1 cellular context compared by ENCODE assay signal in the genomic region with DNA sequence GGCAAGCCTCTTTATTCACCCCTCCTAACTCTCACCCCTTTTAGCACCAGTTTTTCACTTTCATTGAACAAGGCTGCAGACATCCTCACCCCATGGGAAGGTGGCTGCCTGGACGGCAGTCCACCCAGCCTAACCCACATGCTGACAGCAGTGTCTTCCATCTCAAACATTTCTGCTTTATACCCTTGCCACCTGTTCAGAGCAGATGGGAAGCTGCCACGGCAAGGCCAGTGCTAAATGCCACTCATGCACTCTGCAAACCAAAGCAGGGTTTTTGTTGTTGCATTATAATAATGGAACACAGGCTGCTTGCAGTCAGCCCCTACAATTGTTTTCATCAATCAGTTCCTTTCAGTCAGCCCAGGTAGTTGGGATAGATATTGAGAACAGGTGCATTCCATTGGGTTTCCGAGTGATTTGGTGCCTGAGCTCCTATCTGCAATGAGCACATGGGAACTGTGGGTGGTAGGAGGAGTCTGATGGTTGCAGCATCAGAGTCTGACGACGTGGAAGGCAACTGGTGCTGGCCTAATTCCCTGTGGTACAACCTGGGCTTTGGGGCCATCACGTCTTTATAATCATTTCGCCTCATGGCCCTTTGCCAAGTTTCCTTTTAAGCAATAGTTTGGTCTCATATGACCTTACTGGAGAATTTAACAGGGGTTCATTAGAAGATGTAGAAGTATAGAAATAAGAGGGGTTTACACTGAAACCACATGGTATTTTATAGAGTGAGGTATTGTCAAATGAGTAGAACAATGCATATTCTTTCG.
TF ChIP-seq lines count a peak whose summit lies in the region.

No MANE protein-coding gene starts in this region.

TF ChIP-seq in K562, 482 proteins besides CTCF, POLR2A, EP300 and RAD21 (continued from another document):
- TF ChIP-seq STAT5B (CRISPR knock-in tag; IDR thresholded peaks at IDR 0.05) (no peak), FOXK1 (CRISPR knock-in tag; IDR thresholded peaks at IDR 0.05; ENCODE audit: borderline replicate concordance) (no peak), NR2C2 (CRISPR knock-in tag; IDR thresholded peaks at IDR 0.05) (no peak), NR2C2 (tag; IDR thresholded peaks at IDR 0.05) (peak; percentile 67; the same call in 1 of the 2 replicates), ZNF12 (CRISPR knock-in tag; IDR thresholded peaks at IDR 0.05) (no peak), SIN3A (IDR thresholded peaks at IDR 0.05; ENCODE audit: borderline replicate concordance in 2 of 2, control insufficient read depth in 1 of 2, low read depth in 2 of 2, low read length in 2 of 2) (no peak), PPARD (CRISPR knock-in tag; IDR thresholded peaks at IDR 0.05) (no peak), TBL1XR1 (IDR thresholded peaks at IDR 0.05; ENCODE audit: low read length in 2 of 2) (no peak), ZNF311 (CRISPR knock-in tag; IDR thresholded peaks at IDR 0.05) (no peak), PML (IDR thresholded peaks at IDR 0.05; ENCODE audit: low read length) (peak; percentile 61; the same call in 1 of the 2 replicates), SAFB (IDR thresholded peaks at IDR 0.05; ENCODE audit: borderline replicate concordance, low read depth, low read length) (no peak), JUND (IDR thresholded peaks at IDR 0.05; ENCODE audit: borderline replicate concordance, low read depth, low read length) (peak; percentile 89), JUND (tag; IDR thresholded peaks at IDR 0.05; ENCODE audit: borderline replicate concordance, low read depth, low read length) (peak; percentile 44; the same call in 1 of the 3 replicates), FIP1L1 (IDR thresholded peaks at IDR 0.05; ENCODE audit: low read depth, low read length, poor library complexity, severe bottlenecking) (no peak), BRD9 (IDR thresholded peaks at IDR 0.05; ENCODE audit: low read depth, partially characterized antibody) (no peak), SPI1 (IDR thresholded peaks at IDR 0.05; ENCODE audit: borderline replicate concordance, low read depth, low read length) (no peak), FOXJ2 (tag; IDR thresholded peaks at IDR 0.05) (peak; percentile 88), NFYB (IDR thresholded peaks at IDR 0.05; ENCODE audit: extremely low read depth, insufficient read length) (no peak), ZNF224 (CRISPR knock-in tag; IDR thresholded peaks at IDR 0.05) (no peak), HNRNPLL (IDR thresholded peaks at IDR 0.05; ENCODE audit: low read depth, low read length, poor library complexity, severe bottlenecking) (no peak), ZNF830 (CRISPR knock-in tag; IDR thresholded peaks at IDR 0.05) (no peak), ELF2 (CRISPR knock-in tag; IDR thresholded peaks at IDR 0.05) (no peak; the same call in 1 of the 2 replicates), ZNF239 (CRISPR knock-in tag; IDR thresholded peaks at IDR 0.05) (no peak), KLF1 (tag; IDR thresholded peaks at IDR 0.05) (no peak), SIX5 (IDR thresholded peaks at IDR 0.05; ENCODE audit: borderline replicate concordance in 1 of 2, insufficient read depth in 1 of 2, low read depth in 1 of 2, low read length in 2 of 2) (no peak), ZKSCAN3 (CRISPR knock-in tag; IDR thresholded peaks at IDR 0.05) (no peak), HLTF (IDR thresholded peaks at IDR 0.05) (no peak), SP1 (CRISPR knock-in tag; IDR thresholded peaks at IDR 0.05) (no peak), CBFB (CRISPR knock-in tag; IDR thresholded peaks at IDR 0.05) (no peak), MAFG (tag; conservative IDR thresholded peaks at IDR 0.05) (no peak), HDAC6 (IDR thresholded peaks at IDR 0.05; ENCODE audit: low read depth, low read length) (no peak), MTA1 (IDR thresholded peaks at IDR 0.05; ENCODE audit: borderline replicate concordance) (peak; percentile 48; the same call in 1 of the 2 replicates), ZNF197 (CRISPR knock-in tag; IDR thresholded peaks at IDR 0.05; ENCODE audit: low read depth) (peak; percentile 69; the same call in 1 of the 2 replicates), CCNT2 (IDR thresholded peaks at IDR 0.05; ENCODE audit: borderline replicate concordance, extremely low read depth, insufficient read length, low read depth, low read length) (no peak), KLF16 (IDR thresholded peaks at IDR 0.05) (peak; percentile 30; the same call in 1 of the 2 replicates), NRF1 (conservative IDR thresholded peaks at IDR 0.05 in 1 of 2, IDR thresholded peaks at IDR 0.05 in 1 of 2) (no peak), SETDB1 (IDR thresholded peaks at IDR 0.05; ENCODE audit: low read length) (no peak), MIER1 (IDR thresholded peaks at IDR 0.05; ENCODE audit: low read depth) (no peak), NCOA1 (IDR thresholded peaks at IDR 0.05; ENCODE audit: low read depth) (no peak), MYNN (IDR thresholded peaks at IDR 0.05) (no peak), MYNN (CRISPR knock-in tag; IDR thresholded peaks at IDR 0.05) (no peak), EGR1 (conservative IDR thresholded peaks at IDR 0.05) (peak; percentile 73), ZNF324 (CRISPR knock-in tag; IDR thresholded peaks at IDR 0.05) (no peak), ZNF668 (CRISPR knock-in tag; IDR thresholded peaks at IDR 0.05) (no peak)
- TF ChIP-seq, protein P1, sequence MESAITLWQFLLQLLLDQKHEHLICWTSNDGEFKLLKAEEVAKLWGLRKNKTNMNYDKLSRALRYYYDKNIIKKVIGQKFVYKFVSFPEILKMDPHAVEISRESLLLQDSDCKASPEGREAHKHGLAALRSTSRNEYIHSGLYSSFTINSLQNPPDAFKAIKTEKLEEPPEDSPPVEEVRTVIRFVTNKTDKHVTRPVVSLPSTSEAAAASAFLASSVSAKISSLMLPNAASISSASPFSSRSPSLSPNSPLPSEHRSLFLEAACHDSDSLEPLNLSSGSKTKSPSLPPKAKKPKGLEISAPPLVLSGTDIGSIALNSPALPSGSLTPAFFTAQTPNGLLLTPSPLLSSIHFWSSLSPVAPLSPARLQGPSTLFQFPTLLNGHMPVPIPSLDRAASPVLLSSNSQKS (CRISPR knock-in tag; IDR thresholded peaks at IDR 0.05) = no peak
- TF ChIP-seq, protein P2, sequence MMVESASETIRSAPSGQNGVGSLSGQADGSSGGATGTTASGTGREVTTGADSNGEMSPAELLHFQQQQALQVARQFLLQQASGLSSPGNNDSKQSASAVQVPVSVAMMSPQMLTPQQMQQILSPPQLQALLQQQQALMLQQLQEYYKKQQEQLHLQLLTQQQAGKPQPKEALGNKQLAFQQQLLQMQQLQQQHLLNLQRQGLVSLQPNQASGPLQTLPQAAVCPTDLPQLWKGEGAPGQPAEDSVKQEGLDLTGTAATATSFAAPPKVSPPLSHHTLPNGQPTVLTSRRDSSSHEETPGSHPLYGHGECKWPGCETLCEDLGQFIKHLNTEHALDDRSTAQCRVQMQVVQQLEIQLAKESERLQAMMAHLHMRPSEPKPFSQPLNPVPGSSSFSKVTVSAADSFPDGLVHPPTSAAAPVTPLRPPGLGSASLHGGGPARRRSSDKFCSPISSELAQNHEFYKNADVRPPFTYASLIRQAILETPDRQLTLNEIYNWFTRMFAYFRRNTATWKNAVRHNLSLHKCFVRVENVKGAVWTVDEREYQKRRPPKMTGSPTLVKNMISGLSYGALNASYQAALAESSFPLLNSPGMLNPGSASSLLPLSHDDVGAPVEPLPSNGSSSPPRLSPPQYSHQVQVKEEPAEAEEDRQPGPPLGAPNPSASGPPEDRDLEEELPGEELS (CRISPR knock-in tag; IDR thresholded peaks at IDR 0.05; ENCODE audit: borderline replicate concordance) = no peak
- TF ChIP-seq, protein P3, sequence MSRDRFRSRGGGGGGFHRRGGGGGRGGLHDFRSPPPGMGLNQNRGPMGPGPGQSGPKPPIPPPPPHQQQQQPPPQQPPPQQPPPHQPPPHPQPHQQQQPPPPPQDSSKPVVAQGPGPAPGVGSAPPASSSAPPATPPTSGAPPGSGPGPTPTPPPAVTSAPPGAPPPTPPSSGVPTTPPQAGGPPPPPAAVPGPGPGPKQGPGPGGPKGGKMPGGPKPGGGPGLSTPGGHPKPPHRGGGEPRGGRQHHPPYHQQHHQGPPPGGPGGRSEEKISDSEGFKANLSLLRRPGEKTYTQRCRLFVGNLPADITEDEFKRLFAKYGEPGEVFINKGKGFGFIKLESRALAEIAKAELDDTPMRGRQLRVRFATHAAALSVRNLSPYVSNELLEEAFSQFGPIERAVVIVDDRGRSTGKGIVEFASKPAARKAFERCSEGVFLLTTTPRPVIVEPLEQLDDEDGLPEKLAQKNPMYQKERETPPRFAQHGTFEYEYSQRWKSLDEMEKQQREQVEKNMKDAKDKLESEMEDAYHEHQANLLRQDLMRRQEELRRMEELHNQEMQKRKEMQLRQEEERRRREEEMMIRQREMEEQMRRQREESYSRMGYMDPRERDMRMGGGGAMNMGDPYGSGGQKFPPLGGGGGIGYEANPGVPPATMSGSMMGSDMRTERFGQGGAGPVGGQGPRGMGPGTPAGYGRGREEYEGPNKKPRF (IDR thresholded peaks at IDR 0.05; ENCODE audit: low read depth, low read length) = no peak
- TF ChIP-seq, protein P4, sequence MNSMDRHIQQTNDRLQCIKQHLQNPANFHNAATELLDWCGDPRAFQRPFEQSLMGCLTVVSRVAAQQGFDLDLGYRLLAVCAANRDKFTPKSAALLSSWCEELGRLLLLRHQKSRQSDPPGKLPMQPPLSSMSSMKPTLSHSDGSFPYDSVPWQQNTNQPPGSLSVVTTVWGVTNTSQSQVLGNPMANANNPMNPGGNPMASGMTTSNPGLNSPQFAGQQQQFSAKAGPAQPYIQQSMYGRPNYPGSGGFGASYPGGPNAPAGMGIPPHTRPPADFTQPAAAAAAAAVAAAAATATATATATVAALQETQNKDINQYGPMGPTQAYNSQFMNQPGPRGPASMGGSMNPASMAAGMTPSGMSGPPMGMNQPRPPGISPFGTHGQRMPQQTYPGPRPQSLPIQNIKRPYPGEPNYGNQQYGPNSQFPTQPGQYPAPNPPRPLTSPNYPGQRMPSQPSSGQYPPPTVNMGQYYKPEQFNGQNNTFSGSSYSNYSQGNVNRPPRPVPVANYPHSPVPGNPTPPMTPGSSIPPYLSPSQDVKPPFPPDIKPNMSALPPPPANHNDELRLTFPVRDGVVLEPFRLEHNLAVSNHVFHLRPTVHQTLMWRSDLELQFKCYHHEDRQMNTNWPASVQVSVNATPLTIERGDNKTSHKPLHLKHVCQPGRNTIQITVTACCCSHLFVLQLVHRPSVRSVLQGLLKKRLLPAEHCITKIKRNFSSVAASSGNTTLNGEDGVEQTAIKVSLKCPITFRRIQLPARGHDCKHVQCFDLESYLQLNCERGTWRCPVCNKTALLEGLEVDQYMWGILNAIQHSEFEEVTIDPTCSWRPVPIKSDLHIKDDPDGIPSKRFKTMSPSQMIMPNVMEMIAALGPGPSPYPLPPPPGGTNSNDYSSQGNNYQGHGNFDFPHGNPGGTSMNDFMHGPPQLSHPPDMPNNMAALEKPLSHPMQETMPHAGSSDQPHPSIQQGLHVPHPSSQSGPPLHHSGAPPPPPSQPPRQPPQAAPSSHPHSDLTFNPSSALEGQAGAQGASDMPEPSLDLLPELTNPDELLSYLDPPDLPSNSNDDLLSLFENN (IDR thresholded peaks at IDR 0.05; ENCODE audit: low read depth in 2 of 2, low read length in 2 of 2) = peak in 1 of 2 experiments; percentile 69; a peak in 1 of 4 replicates
- TF ChIP-seq, protein P5, sequence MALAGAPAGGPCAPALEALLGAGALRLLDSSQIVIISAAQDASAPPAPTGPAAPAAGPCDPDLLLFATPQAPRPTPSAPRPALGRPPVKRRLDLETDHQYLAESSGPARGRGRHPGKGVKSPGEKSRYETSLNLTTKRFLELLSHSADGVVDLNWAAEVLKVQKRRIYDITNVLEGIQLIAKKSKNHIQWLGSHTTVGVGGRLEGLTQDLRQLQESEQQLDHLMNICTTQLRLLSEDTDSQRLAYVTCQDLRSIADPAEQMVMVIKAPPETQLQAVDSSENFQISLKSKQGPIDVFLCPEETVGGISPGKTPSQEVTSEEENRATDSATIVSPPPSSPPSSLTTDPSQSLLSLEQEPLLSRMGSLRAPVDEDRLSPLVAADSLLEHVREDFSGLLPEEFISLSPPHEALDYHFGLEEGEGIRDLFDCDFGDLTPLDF (CRISPR knock-in tag; IDR thresholded peaks at IDR 0.05) = no peak
- TF ChIP-seq, protein P6, sequence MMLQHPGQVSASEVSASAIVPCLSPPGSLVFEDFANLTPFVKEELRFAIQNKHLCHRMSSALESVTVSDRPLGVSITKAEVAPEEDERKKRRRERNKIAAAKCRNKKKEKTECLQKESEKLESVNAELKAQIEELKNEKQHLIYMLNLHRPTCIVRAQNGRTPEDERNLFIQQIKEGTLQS (IDR thresholded peaks at IDR 0.05) = peak; percentile 94
- TF ChIP-seq, protein P6 (CRISPR knock-in tag; conservative IDR thresholded peaks at IDR 0.05) = no peak
- TF ChIP-seq, protein P7, sequence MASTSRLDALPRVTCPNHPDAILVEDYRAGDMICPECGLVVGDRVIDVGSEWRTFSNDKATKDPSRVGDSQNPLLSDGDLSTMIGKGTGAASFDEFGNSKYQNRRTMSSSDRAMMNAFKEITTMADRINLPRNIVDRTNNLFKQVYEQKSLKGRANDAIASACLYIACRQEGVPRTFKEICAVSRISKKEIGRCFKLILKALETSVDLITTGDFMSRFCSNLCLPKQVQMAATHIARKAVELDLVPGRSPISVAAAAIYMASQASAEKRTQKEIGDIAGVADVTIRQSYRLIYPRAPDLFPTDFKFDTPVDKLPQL (IDR thresholded peaks at IDR 0.05; ENCODE audit: extremely low read depth, insufficient read length) = no peak
- TF ChIP-seq, protein P8, sequence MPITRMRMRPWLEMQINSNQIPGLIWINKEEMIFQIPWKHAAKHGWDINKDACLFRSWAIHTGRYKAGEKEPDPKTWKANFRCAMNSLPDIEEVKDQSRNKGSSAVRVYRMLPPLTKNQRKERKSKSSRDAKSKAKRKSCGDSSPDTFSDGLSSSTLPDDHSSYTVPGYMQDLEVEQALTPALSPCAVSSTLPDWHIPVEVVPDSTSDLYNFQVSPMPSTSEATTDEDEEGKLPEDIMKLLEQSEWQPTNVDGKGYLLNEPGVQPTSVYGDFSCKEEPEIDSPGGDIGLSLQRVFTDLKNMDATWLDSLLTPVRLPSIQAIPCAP (CRISPR knock-in tag; IDR thresholded peaks at IDR 0.05; ENCODE audit: borderline replicate concordance) = no peak
